In the genomic region with DNA sequence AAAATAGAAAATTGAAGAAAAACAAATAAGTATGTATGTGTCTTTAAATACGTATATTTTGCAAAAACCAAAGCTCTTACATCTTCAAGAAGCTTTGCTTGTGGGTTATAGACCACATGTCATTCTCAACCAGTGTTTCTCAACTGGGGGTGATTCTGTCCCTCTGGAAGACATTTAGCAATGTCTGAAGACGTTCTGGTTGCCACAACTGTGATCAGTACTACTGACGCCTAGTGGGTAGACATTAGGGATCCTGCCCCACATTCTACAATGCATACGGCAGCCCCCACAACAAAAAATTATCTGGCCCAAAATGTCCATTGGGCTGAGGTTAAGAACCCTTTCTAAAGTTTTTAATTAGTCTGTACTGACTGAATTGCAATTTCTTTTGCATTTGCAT, we compare ENCODE assay signal across 18 cellular contexts. TPM values are rescaled to one million over a fixed set of nuclear protein-coding genes. Genes with fewer than 3 reads are reported as not detected.
DNase-seq lines count a peak whose midpoint lies in the region; TF ChIP-seq lines count a peak whose summit lies in the region.
"Had no signal": no experiment of that assay in that cellular context is flagged by ENCODE, and none has a peak within 500 bp of the region (broad histone marks: within the 10 kb centered on the region; RNA-seq: fewer than 3 reads in every experiment).

No MANE protein-coding gene starts in this region.

- H3K27me3 ChIP-seq in neutrophil (no peaks in the 10 kb centered on the region), MG63 (no peaks in the 10 kb centered on the region)
- H3K27me3 ChIP-seq: body of pancreas had no signal

- peak overlapping the region; percentile 83 for H3K27ac Mint-ChIP-seq in activated CD4-positive, alpha-beta T cell treated with anti-CD3 and anti-CD28 coated beads, Interleukin-2, amount 10 ng/mL, durations not matched to agents 24 days and 14 days
- H3K27ac Mint-ChIP-seq in activated T-helper 2 cell treated with anti-CD3 and anti-CD28 coated beads, Interferon-gamma antibody, Interleukin-2, Interleukin-4, amounts not matched to agents 10 μg/mL and 5 μg/mL and 100 μg/mL, durations not matched to agents 14 hours and 24 hours and 36 hours: peak overlapping the region; percentile 84
- H3K27ac Mint-ChIP-seq: HFFc6, nephron progenitor cell had no signal

- H3K4me3 ChIP-seq in NB4 (ENCODE audit: low read depth, low read length): no peak overlapping the region
- peak overlapping the region in 1 of 2 experiments; percentile 15 for H3K4me3 ChIP-seq in neutrophil (ENCODE audit: low read depth in 1 of 2, low read length in 1 of 2)
- no peak overlapping the region for H3K4me3 ChIP-seq in MG63
- H3K4me3 ChIP-seq: body of pancreas had no signal

- H3K4me3 Mint-ChIP-seq in activated CD4-positive, alpha-beta T cell treated with anti-CD3 and anti-CD28 coated beads, Interleukin-2, amount 10 ng/mL, durations not matched to agents 24 days and 14 days: peak overlapping the region; percentile 61
- H3K4me3 Mint-ChIP-seq in activated T-helper 2 cell treated with anti-CD3 and anti-CD28 coated beads, Interferon-gamma antibody, Interleukin-2, Interleukin-4, amounts not matched to agents 10 μg/mL and 5 μg/mL and 100 μg/mL, durations not matched to agents 14 hours and 24 hours and 36 hours (ENCODE audit: low read depth): peak overlapping the region; percentile 60
- H3K4me3 Mint-ChIP-seq: HFFc6, nephron progenitor cell had no signal

- peaks cover 70% of the 10 kb centered on the region for H3K4me1 Mint-ChIP-seq in activated CD4-positive, alpha-beta T cell treated with anti-CD3 and anti-CD28 coated beads, Interleukin-2, amount 10 ng/mL, durations not matched to agents 24 days and 14 days
- peaks cover 80% of the 10 kb centered on the region for H3K4me1 Mint-ChIP-seq in activated T-helper 2 cell treated with anti-CD3 and anti-CD28 coated beads, Interferon-gamma antibody, Interleukin-2, Interleukin-4, amounts not matched to agents 10 μg/mL and 5 μg/mL and 100 μg/mL, durations not matched to agents 14 hours and 24 hours and 36 hours (ENCODE audit: low read depth)
- H3K4me1 Mint-ChIP-seq: nephron progenitor cell had no signal

- intact Hi-C loops in activated CD4-positive, alpha-beta T cell treated with anti-CD3 and anti-CD28 coated beads, Interleukin-2, amount 10 ng/mL, durations not matched to agents 24 days and 14 days (cut with micrococcal nuclease): no loop called here
- intact Hi-C loops in activated T-helper 2 cell treated with anti-CD3 and anti-CD28 coated beads, Interferon-gamma antibody, Interleukin-2, Interleukin-4, amounts not matched to agents 10 μg/mL and 5 μg/mL and 100 μg/mL, durations not matched to agents 14 hours and 24 hours and 36 hours (cut with micrococcal nuclease): loop anchor here (5.0 kb wide), 1 partner anchor 49 kb away; a partner anchor contains a TSS

- peak overlapping the region; percentile 76 for H3K27ac ChIP-seq in neutrophil
- H3K27ac ChIP-seq: KMS-11 had no signal

- TF ChIP-seq POLR2A in NB4 (IDR thresholded peaks at IDR 0.05; ENCODE audit: extremely low read depth, insufficient read length): no peak

- peaks cover 4% of the 10 kb centered on the region for H3K9me3 Mint-ChIP-seq in activated CD4-positive, alpha-beta T cell treated with anti-CD3 and anti-CD28 coated beads, Interleukin-2, amount 10 ng/mL, durations not matched to agents 24 days and 14 days
- H3K9me3 Mint-ChIP-seq in activated T-helper 2 cell treated with anti-CD3 and anti-CD28 coated beads, Interferon-gamma antibody, Interleukin-2, Interleukin-4, amounts not matched to agents 10 μg/mL and 5 μg/mL and 100 μg/mL, durations not matched to agents 14 hours and 24 hours and 36 hours: peaks cover 15% of the 10 kb centered on the region

- H3K9me3 ChIP-seq in neutrophil (no peaks in the 10 kb centered on the region), MG63 (peaks cover 3% of the 10 kb centered on the region; the same call in 1 of the 2 replicates)
- H3K9me3 ChIP-seq: body of pancreas had no signal

- TF ChIP-seq CTCF in NB4 (IDR thresholded peaks at IDR 0.05; ENCODE audit: low read depth, low read length) (peak; percentile 33), neutrophil (IDR thresholded peaks at IDR 0.05) (no peak)

- DNase-seq in activated CD4-positive, alpha-beta T cell treated with anti-CD3 and anti-CD28 coated beads, Interleukin-2, amount 10 ng/mL, durations not matched to agents 24 days and 14 days: peak; percentile 79
- DNase-seq in activated CD4-positive, alpha-beta T cell treated with anti-CD3 and anti-CD28 coated beads for 48 hours: no peak
- DNase-seq in NB4 (ENCODE audit: low read depth) (peak; percentile 93), DMS153 treated with DMSO at 0.1 percent for 48 hours (lab: John Stamatoyannopoulos, UW; ENCODE audit: unreplicated experiment) (no peak), MG63 (no peak), NCI-H2081 treated with DMSO at 0.1 percent for 48 hours (lab: John Stamatoyannopoulos, UW) (no peak)
- DNase-seq in activated T-helper 2 cell treated with anti-CD3 and anti-CD28 coated beads, Interferon-gamma antibody, Interleukin-2, Interleukin-4, amounts not matched to agents 10 μg/mL and 5 μg/mL and 100 μg/mL, durations not matched to agents 14 hours and 24 hours and 36 hours (ENCODE audit: low spot score): no peak
- DNase-seq: body of pancreas; COR-L47; HFFc6; left ventricle myocardium superior; nephron progenitor cell; retina; SHP77 treated with DMSO at 0.1 percent for 48 hours; stimulated activated CD4-positive, alpha-beta T cell treated with anti-CD3 and anti-CD28 coated beads, Interleukin-1b, Interleukin-23, amount 100 ng/mL, for 48 hours; stimulated activated CD8-positive, alpha-beta memory T cell treated with anti-CD3 and anti-CD28 coated beads, Interleukin-4, amount 100 ng/mL, for 48 hours had no signal

- H3K27me3 Mint-ChIP-seq in activated CD4-positive, alpha-beta T cell treated with anti-CD3 and anti-CD28 coated beads, Interleukin-2, amount 10 ng/mL, durations not matched to agents 24 days and 14 days: no peaks in the 10 kb centered on the region
- no peaks in the 10 kb centered on the region for H3K27me3 Mint-ChIP-seq in activated T-helper 2 cell treated with anti-CD3 and anti-CD28 coated beads, Interferon-gamma antibody, Interleukin-2, Interleukin-4, amounts not matched to agents 10 μg/mL and 5 μg/mL and 100 μg/mL, durations not matched to agents 14 hours and 24 hours and 36 hours (ENCODE audit: low read depth)

- H3K36me3 Mint-ChIP-seq in activated CD4-positive, alpha-beta T cell treated with anti-CD3 and anti-CD28 coated beads, Interleukin-2, amount 10 ng/mL, durations not matched to agents 24 days and 14 days (ENCODE audit: low read depth): peaks cover 43% of the 10 kb centered on the region
- H3K36me3 Mint-ChIP-seq in activated T-helper 2 cell treated with anti-CD3 and anti-CD28 coated beads, Interferon-gamma antibody, Interleukin-2, Interleukin-4, amounts not matched to agents 10 μg/mL and 5 μg/mL and 100 μg/mL, durations not matched to agents 14 hours and 24 hours and 36 hours (ENCODE audit: low read depth): peaks cover 63% of the 10 kb centered on the region

- H3K4me1 ChIP-seq in neutrophil (ENCODE audit: control insufficient read depth in 1 of 2, insufficient read depth in 1 of 2, low read depth in 1 of 2, low read length in 1 of 2): peaks cover 33 to 36% of the 10 kb centered on the region in 2 experiments

- H3K36me3 ChIP-seq in neutrophil (no peaks in the 10 kb centered on the region), MG63 (no peaks in the 10 kb centered on the region)

RNA-seq across cellular contexts. Expression of a gene that starts 48.4 kb away (rescaled TPM):
- 38.5 and 39.0 TPM in 2 replicates for total RNA-seq in activated CD4-positive, alpha-beta T cell treated with anti-CD3 and anti-CD28 coated beads, Interleukin-2, amount 10 ng/mL, durations not matched to agents 24 days and 14 days
- 39.6 and 40.1 TPM in 2 replicates for total RNA-seq in activated T-helper 2 cell treated with anti-CD3 and anti-CD28 coated beads, Interferon-gamma antibody, Interleukin-2, Interleukin-4, amounts not matched to agents 10 μg/mL and 5 μg/mL and 100 μg/mL, durations not matched to agents 14 hours and 24 hours and 36 hours
- total RNA-seq in MG63 (2014; rRNA removed; shearing (Covaris generic); ENCODE audit: low replicate concordance): 31.5 and 54.3 TPM in 2 replicates

RNA-seq across cellular contexts. Expression of a gene that starts 48.5 kb away (rescaled TPM):
- total RNA-seq in activated CD4-positive, alpha-beta T cell treated with anti-CD3 and anti-CD28 coated beads, Interleukin-2, amount 10 ng/mL, durations not matched to agents 24 days and 14 days: 20.4 and 22.0 TPM in 2 replicates
- total RNA-seq in activated T-helper 2 cell treated with anti-CD3 and anti-CD28 coated beads, Interferon-gamma antibody, Interleukin-2, Interleukin-4, amounts not matched to agents 10 μg/mL and 5 μg/mL and 100 μg/mL, durations not matched to agents 14 hours and 24 hours and 36 hours: 20.9 and 23.9 TPM in 2 replicates
- 28.1 and 42.9 TPM in 2 replicates for total RNA-seq in MG63 (2014; rRNA removed; shearing (Covaris generic); ENCODE audit: low replicate concordance)

Comparison
In these comparisons a context has a peak if more than half of its experiments do, and no peak if none do; other contexts are left out.
1. DNase-seq: peak in activated CD4-positive, alpha-beta T cell treated with anti-CD3 and anti-CD28 coated beads, Interleukin-2, amount 10 ng/mL, durations not matched to agents 24 days and 14 days (single experiment) and NB4 (single experiment); none in activated CD4-positive, alpha-beta T cell treated with anti-CD3 and anti-CD28 coated beads for 48 hours (single experiment), activated T-helper 2 cell treated with anti-CD3 and anti-CD28 coated beads, Interferon-gamma antibody, Interleukin-2, Interleukin-4, amounts not matched to agents 10 μg/mL and 5 μg/mL and 100 μg/mL, durations not matched to agents 14 hours and 24 hours and 36 hours (single experiment), DMS153 treated with DMSO at 0.1 percent for 48 hours (single experiment), MG63 (single experiment) and NCI-H2081 treated with DMSO at 0.1 percent for 48 hours (single experiment).